ENCODE assay signal across 8 cellular contexts in the genomic region with DNA sequence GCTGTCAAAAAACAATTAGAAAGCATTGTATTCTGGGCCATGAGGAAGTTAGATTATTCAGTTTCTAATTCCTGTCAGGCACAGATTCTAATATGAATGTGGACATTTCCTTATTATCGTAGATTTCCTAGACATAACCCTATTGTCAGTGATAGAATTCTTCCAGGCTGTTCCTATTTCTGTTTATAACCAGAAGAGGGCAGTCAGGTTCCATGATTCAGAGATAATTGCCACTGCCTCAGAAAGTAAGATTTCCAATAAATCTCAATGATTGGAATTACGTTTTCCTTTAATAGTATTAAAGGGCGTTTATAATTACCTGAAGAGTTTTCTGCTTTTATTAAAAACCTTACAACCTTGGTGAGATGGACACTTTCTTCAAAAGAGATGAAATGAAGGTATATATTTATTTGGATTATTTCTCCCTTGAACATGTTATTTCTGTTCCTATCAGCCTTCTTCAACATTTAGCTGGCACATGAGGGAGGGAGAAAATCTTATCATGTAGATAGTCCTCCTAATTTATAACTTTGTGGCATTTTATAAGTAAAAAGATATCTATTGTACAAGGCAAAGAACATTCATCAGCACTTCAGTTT.
DNase-seq lines count a peak whose midpoint lies in the region; ATAC-seq, FAIRE-seq and TF ChIP-seq lines count a peak whose summit lies in the region.

No MANE protein-coding gene starts in this region.

- no peaks in the 10 kb centered on the region for H3K79me2 ChIP-seq in astrocyte (ENCODE audit: insufficient read depth, low read length)

- H4K20me1 ChIP-seq in astrocyte (ENCODE audit: insufficient read depth, low read length), result no peaks in the 10 kb centered on the region

- TF ChIP-seq CTCF in GM12874 (IDR thresholded peaks at IDR 0.05; ENCODE audit: insufficient read depth, low read depth, low read length), result peak; percentile 36; the same call in 1 of the 2 replicates
- peak; percentile 80 for TF ChIP-seq CTCF in astrocyte (IDR thresholded peaks at IDR 0.05; ENCODE audit: insufficient read depth, low read depth, low read length)
- peak; percentile 57 to 72 (median 64) for TF ChIP-seq CTCF in upper lobe of left lung (IDR thresholded peaks at IDR 0.05)

- no peak overlapping the region for H2AFZ ChIP-seq in astrocyte (ENCODE audit: low read depth, low read length)

- H3K27ac ChIP-seq in astrocyte (ENCODE audit: low read depth, low read length) (no peak overlapping the region), upper lobe of left lung (no peak overlapping the region)

- H3K27ac Mint-ChIP-seq in astrocyte (ENCODE audit: unreplicated experiment), result no peak overlapping the region

- no peaks in the 10 kb centered on the region for H3K9me3 Mint-ChIP-seq in astrocyte (ENCODE audit: unreplicated experiment)

- ATAC-seq in upper lobe of left lung (ENCODE audit: low FRiP score in 2 of 2), result peak in 1 of 2 donors; percentile 44
- no peak for ATAC-seq in GM18520 (IDR thresholded peaks at IDR 0.05; ENCODE audit: unreplicated experiment)

- no peak overlapping the region for H3K9ac ChIP-seq in astrocyte (ENCODE audit: low read length)

- H3K9me3 ChIP-seq in astrocyte (ENCODE audit: insufficient read depth, low read depth, low read length) (no peaks in the 10 kb centered on the region), upper lobe of left lung (no peaks in the 10 kb centered on the region)

- H3K27me3 ChIP-seq in astrocyte (ENCODE audit: insufficient read depth, low read length) (no peaks in the 10 kb centered on the region), upper lobe of left lung (no peaks in the 10 kb centered on the region)

- no peak overlapping the region for H3K4me2 ChIP-seq in astrocyte (ENCODE audit: low read length)

- TF ChIP-seq EP300 in upper lobe of left lung (IDR thresholded peaks at IDR 0.05), result no peak

- DNase-seq in NCI-H1105 treated with DMSO at 0.1 percent for 48 hours (lab: John Stamatoyannopoulos, UW) (peak; percentile 38), astrocyte (ENCODE audit: low read depth) (peak; percentile 13), iris pigment epithelial cell (ENCODE audit: low read depth) (peak; percentile 39), upper lobe of left lung (no peak), mucosa of gallbladder (ENCODE audit: low spot score) (no peak)

- no peaks in the 10 kb centered on the region for H3K36me3 Mint-ChIP-seq in astrocyte (ENCODE audit: low read depth, unreplicated experiment)

- H3K4me3 Mint-ChIP-seq in astrocyte (ENCODE audit: unreplicated experiment), result no peak overlapping the region

- H3K36me3 ChIP-seq in astrocyte (ENCODE audit: insufficient read depth, low read length) (no peaks in the 10 kb centered on the region), upper lobe of left lung (no peaks in the 10 kb centered on the region)

- no peak for TF ChIP-seq POLR2A in upper lobe of left lung (IDR thresholded peaks at IDR 0.05)

- H3K4me1 ChIP-seq in astrocyte (ENCODE audit: insufficient read depth, low read length), result no peaks in the 10 kb centered on the region
- peaks cover 4 to 14% (median 6%) of the 10 kb centered on the region in 4 donors for H3K4me1 ChIP-seq in upper lobe of left lung

- peaks cover 5% of the 10 kb centered on the region for H3K4me1 Mint-ChIP-seq in astrocyte (ENCODE audit: low read depth, unreplicated experiment)

- peaks cover 17% of the 10 kb centered on the region for H3K27me3 Mint-ChIP-seq in astrocyte (ENCODE audit: low read depth, unreplicated experiment)

- FAIRE-seq in A204.1 (lab: Jason Lieb, UNC) (peak; percentile 95), astrocyte (lab: Jason Lieb, UNC) (peak; percentile 34)

- 0 to 1% methylated on average over 3 of the region's 3 CpGs for whole genome bisulfite sequencing in upper lobe of left lung, 2 donors

- H3K4me3 ChIP-seq in astrocyte (ENCODE audit: insufficient read depth, low read depth, low read length) (no peak overlapping the region), upper lobe of left lung (no peak overlapping the region)

Comparison
In these comparisons a context has a peak if more than half of its experiments do, and no peak if none do; other contexts are left out.
1. DNase-seq: peak in NCI-H1105 treated with DMSO at 0.1 percent for 48 hours (single experiment), astrocyte (single experiment) and iris pigment epithelial cell (single experiment); none in upper lobe of left lung (0 of 2) and mucosa of gallbladder (single experiment).
2. Peak in every context shown above with its lines, with median percentiles within 50 percentile points of each other: CTCF ChIP-seq.